Comparison of ENCODE assay signal across 8 cellular contexts in the genomic region with DNA sequence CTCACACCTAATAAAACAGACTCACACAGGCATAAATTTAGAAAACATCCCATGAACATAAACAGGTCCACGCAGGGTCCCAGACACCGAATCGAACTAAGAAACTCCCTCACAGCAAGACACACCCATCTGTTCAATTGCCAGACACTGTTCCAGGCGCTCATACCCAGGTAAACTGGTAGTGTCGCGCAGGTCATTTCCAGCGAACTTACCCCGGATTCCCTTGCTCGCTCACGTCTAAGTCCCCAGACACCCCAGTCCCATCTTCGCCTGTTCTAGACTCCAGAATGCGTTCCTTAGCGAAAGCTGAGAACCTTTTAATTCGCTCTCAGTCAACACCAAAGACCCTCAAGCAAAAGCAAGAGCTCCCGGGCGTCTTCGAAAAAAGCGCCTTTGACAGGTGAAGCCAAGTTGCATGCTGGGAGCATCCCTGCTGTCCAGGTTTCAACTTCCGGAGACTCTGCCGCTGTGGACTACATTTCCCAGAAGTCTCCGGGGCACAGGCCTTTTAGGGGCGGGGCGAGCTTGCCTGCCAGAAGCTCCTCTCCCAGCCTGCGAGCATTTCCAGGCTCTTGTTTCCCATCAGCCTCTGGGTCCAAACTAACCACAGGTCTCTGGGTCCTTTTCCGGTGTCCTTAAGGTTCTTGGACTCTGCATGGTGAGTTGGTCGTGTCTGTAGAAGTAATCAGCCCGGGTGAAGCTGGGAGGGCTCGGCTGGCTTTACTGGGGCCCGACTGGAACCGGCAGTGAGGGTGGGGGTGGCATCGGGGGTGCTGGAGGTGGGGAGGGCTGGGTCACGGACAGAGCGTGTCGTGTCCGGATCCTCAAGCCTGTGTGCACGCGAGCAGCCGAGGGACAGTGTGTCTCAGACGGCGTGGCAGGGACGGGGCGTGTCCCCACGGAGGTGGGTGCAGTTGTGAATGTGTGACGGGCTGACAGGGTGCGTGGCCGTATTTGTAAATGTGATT. TPM values are rescaled to one million over a fixed set of nuclear protein-coding genes. Genes with fewer than 3 reads are reported as not detected.
DNase-seq lines count a peak whose midpoint lies in the region; ATAC-seq, FAIRE-seq and TF ChIP-seq lines count a peak whose summit lies in the region.

Gene ZNF283, plus strand, starts transcription at position 535 of the 968 bp plus-strand sequence. CDS start 6,184 bp downstream, outside the sequence.

- no peaks in the 10 kb centered on the region for H3K27me3 ChIP-seq in CD8-positive, alpha-beta T cell (ENCODE audit: insufficient read depth, low read length)
- H3K27me3 ChIP-seq in naive thymus-derived CD4-positive, alpha-beta T cell (ENCODE audit: control insufficient read depth in 2 of 2, insufficient read depth in 2 of 2, low read length in 2 of 2), result no peaks in the 10 kb centered on the region

- H3K9me3 ChIP-seq in CD8-positive, alpha-beta T cell (ENCODE audit: low read length), result no peaks in the 10 kb centered on the region
- H3K9me3 ChIP-seq in naive thymus-derived CD4-positive, alpha-beta T cell (ENCODE audit: control insufficient read depth in 2 of 3, low read length in 3 of 3), result no peaks in the 10 kb centered on the region

- peak within 1 kb of the TSS; percentile 88 for H3K4me3 Mint-ChIP-seq in CD8-positive, alpha-beta T cell
- peak within 1 kb of the TSS; percentile 86 for H3K4me3 Mint-ChIP-seq in activated T-helper 1 cell treated with anti-CD3 and anti-CD28 coated beads, Interleukin-12 subunit alpha, Interleukin-12 subunit beta, Interleukin-2, Interleukin-4 antibody, amounts not matched to agents 30 ng/mL and 10 ng/mL and 1 ng/mL, durations not matched to agents 14 hours and 24 hours and 36 hours
- peak within 1 kb of the TSS; percentile 76 to 93 (median 90) for H3K4me3 Mint-ChIP-seq in naive thymus-derived CD4-positive, alpha-beta T cell
- H3K4me3 Mint-ChIP-seq in stimulated activated effector memory CD8-positive, alpha-beta T cell treated with anti-CD3 and anti-CD28 coated beads, Interleukin-12 subunit alpha, Interleukin-12 subunit beta, amount 100 ng/mL, for 72 hours, result peak within 1 kb of the TSS; percentile 85

- peak; percentile 65 for FAIRE-seq in RCC 7860 (lab: Jason Lieb, UNC)

- H3K4me1 ChIP-seq in CD8-positive, alpha-beta T cell (ENCODE audit: insufficient read depth, low read length), result peaks cover 12% of the 10 kb centered on the region
- peaks cover 4 to 12% of the 10 kb centered on the region in 2 donors for H3K4me1 ChIP-seq in naive thymus-derived CD4-positive, alpha-beta T cell (ENCODE audit: control insufficient read depth in 2 of 2, insufficient read depth in 2 of 2, low read length in 2 of 2)

- no peak for TF ChIP-seq CTCF in CD8-positive, alpha-beta T cell (IDR thresholded peaks at IDR 0.05)

- CTCF ChIA-PET in CD8-positive, alpha-beta T cell (lab: Charles Lee), result interaction anchor here (0.8 to 1.4 kb wide), 2 partner anchors 17 to 338 kb away, joined by 3 to 5 read pairs; partner anchors contain the start of gene ZNF226
- CTCF ChIA-PET in naive thymus-derived CD4-positive, alpha-beta T cell (lab: Charles Lee), result interaction anchor here (0.6 kb wide), 1 partner anchor 10 kb away, joined by 3 read pairs; no protein-coding TSS in a partner anchor

- in situ Hi-C loops in KBM-7 (cut with MboI; ENCODE audit: low pct_unique_long_range_greater_than_20kb, low sequenced_read_pairs), result no loop called here

- peaks cover 8% of the 10 kb centered on the region for H3K27me3 Mint-ChIP-seq in CD8-positive, alpha-beta T cell (ENCODE audit: low read depth)
- H3K27me3 Mint-ChIP-seq in activated T-helper 1 cell treated with anti-CD3 and anti-CD28 coated beads, Interleukin-12 subunit alpha, Interleukin-12 subunit beta, Interleukin-2, Interleukin-4 antibody, amounts not matched to agents 30 ng/mL and 10 ng/mL and 1 ng/mL, durations not matched to agents 14 hours and 24 hours and 36 hours (ENCODE audit: insufficient read depth), result peaks cover 11% of the 10 kb centered on the region
- peaks cover 1 to 16% (median 9%) of the 10 kb centered on the region in 5 donors for H3K27me3 Mint-ChIP-seq in naive thymus-derived CD4-positive, alpha-beta T cell

- no peak within 1 kb of the TSS for H3K27ac ChIP-seq in CD8-positive, alpha-beta T cell (ENCODE audit: low read depth, low read length)
- peak within 1 kb of the TSS; percentile 66 for H3K27ac ChIP-seq in naive thymus-derived CD4-positive, alpha-beta T cell (ENCODE audit: low read depth, low read length)

- H3K27ac Mint-ChIP-seq in CD8-positive, alpha-beta T cell, result peak within 1 kb of the TSS; percentile 39
- H3K27ac Mint-ChIP-seq in activated T-helper 1 cell treated with anti-CD3 and anti-CD28 coated beads, Interleukin-12 subunit alpha, Interleukin-12 subunit beta, Interleukin-2, Interleukin-4 antibody, amounts not matched to agents 30 ng/mL and 10 ng/mL and 1 ng/mL, durations not matched to agents 14 hours and 24 hours and 36 hours, result peak within 1 kb of the TSS; percentile 68
- H3K27ac Mint-ChIP-seq in naive thymus-derived CD4-positive, alpha-beta T cell, result peak within 1 kb of the TSS; percentile 49 to 86 (median 77)
- H3K27ac Mint-ChIP-seq in stimulated activated effector memory CD8-positive, alpha-beta T cell treated with anti-CD3 and anti-CD28 coated beads, Interleukin-12 subunit alpha, Interleukin-12 subunit beta, amount 100 ng/mL, for 72 hours, result peak within 1 kb of the TSS; percentile 83

- DNase-seq in CD8-positive, alpha-beta T cell, result peak; percentile 64 to 90 (median 76)
- DNase-seq in KBM-7 (peak; percentile 88), RCC 7860 (ENCODE audit: low spot score) (peak; percentile 70), fibroblast of peridontal ligament (ENCODE audit: extremely low read depth) (peak; percentile 87)
- DNase-seq in activated T-helper 1 cell treated with anti-CD3 and anti-CD28 coated beads, Interleukin-12 subunit alpha, Interleukin-12 subunit beta, Interleukin-2, Interleukin-4 antibody, amounts not matched to agents 30 ng/mL and 10 ng/mL and 1 ng/mL, durations not matched to agents 14 hours and 24 hours and 36 hours (ENCODE audit: low spot score), result peak; percentile 77
- peak; percentile 60 to 78 (median 74) for DNase-seq in naive thymus-derived CD4-positive, alpha-beta T cell
- peak; percentile 70 to 91 for DNase-seq in stimulated activated effector memory CD8-positive, alpha-beta T cell treated with anti-CD3 and anti-CD28 coated beads, Interleukin-12 subunit alpha, Interleukin-12 subunit beta, amount 100 ng/mL, for 72 hours (ENCODE audit: low spot score in 2 of 2)

- H3K36me3 ChIP-seq in CD8-positive, alpha-beta T cell (ENCODE audit: insufficient read depth, low read length), result peaks cover 7% of the 10 kb centered on the region
- H3K36me3 ChIP-seq in naive thymus-derived CD4-positive, alpha-beta T cell (ENCODE audit: control insufficient read depth in 2 of 3, insufficient read depth in 3 of 3, low read length in 3 of 3), result peaks cover 0 to 11% (median 0%) of the 10 kb centered on the region in 3 experiments

- H3K9me3 Mint-ChIP-seq in CD8-positive, alpha-beta T cell, result peaks cover 3% of the 10 kb centered on the region
- H3K9me3 Mint-ChIP-seq in activated T-helper 1 cell treated with anti-CD3 and anti-CD28 coated beads, Interleukin-12 subunit alpha, Interleukin-12 subunit beta, Interleukin-2, Interleukin-4 antibody, amounts not matched to agents 30 ng/mL and 10 ng/mL and 1 ng/mL, durations not matched to agents 14 hours and 24 hours and 36 hours, result peaks cover 35% of the 10 kb centered on the region
- H3K9me3 Mint-ChIP-seq in naive thymus-derived CD4-positive, alpha-beta T cell, result peaks cover 0 to 28% (median 5%) of the 10 kb centered on the region in 11 donors
- H3K9me3 Mint-ChIP-seq in stimulated activated effector memory CD8-positive, alpha-beta T cell treated with anti-CD3 and anti-CD28 coated beads, Interleukin-12 subunit alpha, Interleukin-12 subunit beta, amount 100 ng/mL, for 72 hours, result peaks cover 4% of the 10 kb centered on the region

- peaks cover 22% of the 10 kb centered on the region for H3K4me1 Mint-ChIP-seq in CD8-positive, alpha-beta T cell (ENCODE audit: low read depth)
- H3K4me1 Mint-ChIP-seq in activated T-helper 1 cell treated with anti-CD3 and anti-CD28 coated beads, Interleukin-12 subunit alpha, Interleukin-12 subunit beta, Interleukin-2, Interleukin-4 antibody, amounts not matched to agents 30 ng/mL and 10 ng/mL and 1 ng/mL, durations not matched to agents 14 hours and 24 hours and 36 hours (ENCODE audit: low read depth), result peaks cover 19% of the 10 kb centered on the region
- H3K4me1 Mint-ChIP-seq in naive thymus-derived CD4-positive, alpha-beta T cell, result peaks cover 16 to 25% (median 21%) of the 10 kb centered on the region in 7 donors
- H3K4me1 Mint-ChIP-seq in stimulated activated effector memory CD8-positive, alpha-beta T cell treated with anti-CD3 and anti-CD28 coated beads, Interleukin-12 subunit alpha, Interleukin-12 subunit beta, amount 100 ng/mL, for 72 hours, result peaks cover 19% of the 10 kb centered on the region

- intact Hi-C loops in CD8-positive, alpha-beta T cell (cut with DNase I, micrococcal nuclease), result loop anchor here (1.0 to 2.0 kb wide), 12 partner anchors 72 to 477 kb away; partner anchors contain the start of genes ZNF225 (in 2 of the 2), ZNF45 (in 2 of the 2), SMG9 (in 1 of the 2) and ZNF155 (in 1 of the 2)
- intact Hi-C loops in activated T-helper 1 cell treated with anti-CD3 and anti-CD28 coated beads, Interleukin-12 subunit alpha, Interleukin-12 subunit beta, Interleukin-2, Interleukin-4 antibody, amounts not matched to agents 30 ng/mL and 10 ng/mL and 1 ng/mL, durations not matched to agents 14 hours and 24 hours and 36 hours (cut with micrococcal nuclease), result loop anchor here (1.0 to 10.0 kb wide), 13 partner anchors 73 to 674 kb away; partner anchors contain the start of genes SMG9, ZNF155, ZNF180 and ZNF221
- intact Hi-C loops in naive thymus-derived CD4-positive, alpha-beta T cell (cut with micrococcal nuclease), result loop anchor here (1.0 to 10.0 kb wide), 11 partner anchors 74 to 673 kb away; partner anchors contain the start of genes ZNF230 (in 2 of the 2), ZNF45 (in 2 of the 2), ZNF180 (in 1 of the 2) and ZNF222 (in 1 of the 2)

- POLR2A ChIA-PET in CD8-positive, alpha-beta T cell (lab: Charles Lee), result interaction anchor here (0.8 kb wide), 1 partner anchor 9 kb away, joined by 3 read pairs; no protein-coding TSS in a partner anchor
- POLR2A ChIA-PET in naive thymus-derived CD4-positive, alpha-beta T cell (lab: Charles Lee), result no interaction called here

- peak; percentile 92 for ATAC-seq in CD8-positive, alpha-beta T cell
- peak; percentile 91 for ATAC-seq in GM21381 (IDR thresholded peaks at IDR 0.05; ENCODE audit: unreplicated experiment)
- peak; percentile 99 for ATAC-seq in naive thymus-derived CD4-positive, alpha-beta T cell
- ATAC-seq in stimulated activated effector memory CD8-positive, alpha-beta T cell treated with anti-CD3 and anti-CD28 coated beads, Interleukin-12 subunit alpha, Interleukin-12 subunit beta, amount 100 ng/mL, for 72 hours, result peak; percentile 98

- peaks cover 32% of the 10 kb centered on the region for H3K36me3 Mint-ChIP-seq in CD8-positive, alpha-beta T cell
- peaks cover 22% of the 10 kb centered on the region for H3K36me3 Mint-ChIP-seq in activated T-helper 1 cell treated with anti-CD3 and anti-CD28 coated beads, Interleukin-12 subunit alpha, Interleukin-12 subunit beta, Interleukin-2, Interleukin-4 antibody, amounts not matched to agents 30 ng/mL and 10 ng/mL and 1 ng/mL, durations not matched to agents 14 hours and 24 hours and 36 hours (ENCODE audit: low read depth)
- H3K36me3 Mint-ChIP-seq in naive thymus-derived CD4-positive, alpha-beta T cell, result peaks cover 5 to 40% (median 33%) of the 10 kb centered on the region in 5 donors
- H3K36me3 Mint-ChIP-seq in stimulated activated effector memory CD8-positive, alpha-beta T cell treated with anti-CD3 and anti-CD28 coated beads, Interleukin-12 subunit alpha, Interleukin-12 subunit beta, amount 100 ng/mL, for 72 hours, result peaks cover 30% of the 10 kb centered on the region

- H3K4me3 ChIP-seq in CD8-positive, alpha-beta T cell (ENCODE audit: low read depth, low read length), result peak within 1 kb of the TSS; percentile 52
- H3K4me3 ChIP-seq in naive thymus-derived CD4-positive, alpha-beta T cell (ENCODE audit: low read length), result peak within 1 kb of the TSS; percentile 77

RNA-seq across cellular contexts. Expression of gene ZNF283, which starts in this region (rescaled TPM):
- total RNA-seq in CD8-positive, alpha-beta T cell, result 1 to 10 TPM; 1.3 to 1.4 TPM
- total RNA-seq in activated T-helper 1 cell treated with anti-CD3 and anti-CD28 coated beads, Interleukin-12 subunit alpha, Interleukin-12 subunit beta, Interleukin-2, Interleukin-4 antibody, amounts not matched to agents 30 ng/mL and 10 ng/mL and 1 ng/mL, durations not matched to agents 14 hours and 24 hours and 36 hours, result 4.0 and 4.8 TPM in 2 replicates
- 10 to 100 TPM in 2 of 5 experiments, 1 to 10 TPM in 3; 4.3 to 24.4 (median 7.7) TPM for total RNA-seq in naive thymus-derived CD4-positive, alpha-beta T cell
- polyA plus RNA-seq in naive thymus-derived CD4-positive, alpha-beta T cell, result 1 to 10 TPM; 2.2 to 3.7 TPM
